34 cellular contexts compared by ENCODE assay signal in genomic region chr13:20749377-20749776, GRCh38.
"Had no signal": no experiment of that assay in that cellular context is flagged by ENCODE, and none has a peak within 500 bp of the region (broad histone marks: within the 10 kb centered on the region; RNA-seq: fewer than 3 reads in every experiment).

No MANE protein-coding gene starts in this region.

- DNase-seq: Karpas-422, Kasumi-1, MG63, MM.1S, MV-4-11, NCI-H1048, NCI-H1092, NCI-H1092 treated with DMSO at 0.1 percent for 48 hours, NCI-H1105, NCI-H1105 treated with DMSO at 0.1 percent for 48 hours, NCI-H1417, NCI-H1417 treated with DMSO at 0.1 percent for 48 hours, NCI-H1436, NCI-H1436 treated with DMSO at 0.1 percent for 48 hours, NCI-H146, NCI-H1694, NCI-H1694 treated with DMSO at 0.1 percent for 48 hours, NCI-H187, NCI-H187 treated with DMSO at 0.1 percent for 48 hours, NCI-H1930, NCI-H2029, NCI-H2029 treated with DMSO at 0.1 percent for 48 hours, NCI-H2081, NCI-H2081 treated with DMSO at 0.1 percent for 48 hours, NCI-H2107, NCI-H2171, NCI-H2171 treated with DMSO at 0.1 percent for 48 hours, NCI-H2227 treated with DMSO at 0.1 percent for 48 hours, NCI-H226, NCI-H345, NCI-H446, NCI-H446 treated with DMSO at 0.1 percent for 48 hours, NCI-H510A, NCI-H510A treated with DMSO at 0.1 percent for 48 hours had no signal

- H3K4me3 ChIP-seq: MG63 had no signal

- H3K27me3 ChIP-seq: MG63 had no signal
